ENCODE assay signal across 22 cellular contexts in genomic region chr6:158860279-158860865, GRCh38.
"Had no signal": no experiment of that assay in that cellular context is flagged by ENCODE, and none has a peak within 500 bp of the region (broad histone marks: within the 10 kb centered on the region; RNA-seq: fewer than 3 reads in every experiment).

No MANE protein-coding gene starts in this region.

- H3K27ac ChIP-seq: ascending aorta, SJSA1 had no signal

- DNase-seq: activated B cell treated with CpG ODN at 0.5 μM for 24 hours; activated CD4-positive, alpha-beta T cell treated with anti-CD3 and anti-CD28 coated beads for 1 hour; activated CD4-positive, alpha-beta T cell treated with anti-CD3 and anti-CD28 coated beads, Interleukin-2, amount 10 ng/mL, durations not matched to agents 24 days and 14 days; activated CD4-positive, alpha-beta T cell treated with anti-CD3 and anti-CD28 coated beads, Interleukin-2, amount 50 U/mL, for 48 hours; activated CD8-positive, alpha-beta memory T cell treated with anti-CD3 and anti-CD28 coated beads, Interleukin-2, amount 10 ng/mL, durations not matched to agents 7 days and 5 days; activated effector memory CD4-positive, alpha-beta T cell treated with Interleukin-2 at 50 U/mL for 16 hours; activated naive CD4-positive, alpha-beta T cell treated with Interleukin-2 at 50 U/mL for 16 hours; activated naive CD8-positive, alpha-beta T cell treated with anti-CD3 and anti-CD28 coated beads, Interleukin-2, amount 50 U/mL, for 24 hours; activated T-cell treated with anti-CD3 and anti-CD28 coated beads, Interleukin-2, amount 50 U/mL, for 24 hours; amniotic stem cell; NCI-H1048; NCI-H146; NCI-H187 treated with DMSO at 0.1 percent for 48 hours; NCI-H2081 treated with DMSO at 0.1 percent for 48 hours; NCI-H446; NCI-H524; SHP77; T-helper 17 cell; T-helper 9 cell had no signal

- H3K4me3 ChIP-seq: ascending aorta, SJSA1 had no signal

- ATAC-seq: activated CD8-positive, alpha-beta memory T cell treated with anti-CD3 and anti-CD28 coated beads, Interleukin-2, amount 10 ng/mL, durations not matched to agents 7 days and 5 days; activated naive CD4-positive, alpha-beta T cell treated with anti-CD3 and anti-CD28 coated beads, Interleukin-2, amount 50 U/mL, for 72 hours; activated naive CD8-positive, alpha-beta T cell treated with anti-CD3 and anti-CD28 coated beads, Interleukin-2, amount 50 U/mL, for 24 hours; T-helper 17 cell had no signal

- H3K36me3 ChIP-seq: ascending aorta, SJSA1 had no signal

- H3K9me3 ChIP-seq: ascending aorta, SJSA1 had no signal

- H3K4me1 ChIP-seq: ascending aorta had no signal

- H3K27me3 ChIP-seq: ascending aorta, SJSA1 had no signal
